Comparison of ENCODE assay signal across 2 cellular contexts in the genomic region with DNA sequence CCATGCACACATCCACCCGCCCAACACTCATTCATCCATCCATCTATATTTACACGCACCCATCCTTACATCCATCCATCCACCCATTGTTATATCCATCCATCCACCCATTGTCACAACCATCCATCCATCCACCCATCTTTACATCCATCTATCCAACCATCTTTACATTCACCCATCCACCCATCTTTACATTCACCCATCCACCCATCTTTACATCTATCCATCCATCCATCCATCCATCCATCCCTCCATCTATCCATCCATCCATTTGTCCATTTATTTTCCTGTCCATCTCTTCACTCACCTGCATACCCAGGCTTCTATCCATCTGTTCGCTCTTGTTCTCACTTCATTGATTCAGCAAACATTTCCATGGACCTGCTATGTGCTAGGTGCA.
TF ChIP-seq lines count a peak whose summit lies in the region.

No MANE protein-coding gene starts in this region.

TF ChIP-seq in HepG2, 621 proteins besides CTCF, POLR2A, EP300 and RAD21:
- TF ChIP-seq ZNF772 (CRISPR knock-in tag; IDR thresholded peaks at IDR 0.05): no peak
- TF ChIP-seq IKZF1 (IDR thresholded peaks at IDR 0.05): 0 out of 2 replicates have a peak, but pooled peaks have one; percentile 16

TF ChIP-seq in H1, 55 proteins besides CTCF, POLR2A, EP300 and RAD21:
- no peak for TF ChIP-seq ATF3 (IDR thresholded peaks at IDR 0.05; ENCODE audit: insufficient read depth, low read depth, low read length)
- no peak for TF ChIP-seq MAFK (IDR thresholded peaks at IDR 0.05; ENCODE audit: low read depth, low read length)
- TF ChIP-seq CBX5 (IDR thresholded peaks at IDR 0.05; ENCODE audit: low read depth, low read length): no peak
- TF ChIP-seq KDM1A (IDR thresholded peaks at IDR 0.05; ENCODE audit: borderline replicate concordance, low read length): no peak
- no peak for TF ChIP-seq CHD1 (IDR thresholded peaks at IDR 0.05; ENCODE audit: low read depth, low read length)
- no peak for TF ChIP-seq YY1 (IDR thresholded peaks at IDR 0.05; ENCODE audit: low read depth, low read length)
- no peak for TF ChIP-seq SIX5 (IDR thresholded peaks at IDR 0.05; ENCODE audit: low read depth, low read length)
- no peak for TF ChIP-seq CREB1 (IDR thresholded peaks at IDR 0.05)
- TF ChIP-seq HDAC2 (IDR thresholded peaks at IDR 0.05; ENCODE audit: borderline replicate concordance in 1 of 2, low read depth in 2 of 2, low read length in 2 of 2): no peak
- TF ChIP-seq RXRA (IDR thresholded peaks at IDR 0.05; ENCODE audit: insufficient read depth, low read depth, low read length): no peak
- no peak for TF ChIP-seq SRF (IDR thresholded peaks at IDR 0.05; ENCODE audit: low read depth, low read length)
- TF ChIP-seq ZNF274 (IDR thresholded peaks at IDR 0.05; ENCODE audit: borderline replicate concordance, extremely low read depth, low read length): no peak
- TF ChIP-seq PHF8 (conservative IDR thresholded peaks at IDR 0.05; ENCODE audit: low read depth, low read length): no peak
